ENCODE assay signal across 6 cellular contexts in the genomic region with DNA sequence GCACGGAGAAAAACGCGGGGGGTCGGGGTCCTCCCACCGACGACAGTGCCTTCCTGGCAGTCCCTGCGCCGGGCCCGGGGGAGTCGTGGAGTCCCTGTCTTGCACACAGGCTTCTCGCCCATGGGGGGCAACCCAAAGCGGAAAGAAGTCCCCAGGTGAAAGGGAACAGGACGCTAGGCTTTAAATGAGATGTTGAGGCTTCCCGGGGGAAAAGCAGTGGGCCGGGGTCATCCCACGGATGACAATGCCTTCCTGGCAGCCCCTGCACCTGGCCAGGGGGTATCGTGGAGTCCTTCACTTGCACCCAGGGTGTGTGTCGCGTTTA.
"Had no signal": no experiment of that assay in that cellular context is flagged by ENCODE, and none has a peak within 500 bp of the region (broad histone marks: within the 10 kb centered on the region; RNA-seq: fewer than 3 reads in every experiment).

No MANE protein-coding gene starts in this region.

- ATAC-seq: K562 had no signal

- H3K4me3 ChIP-seq: GM23248, K562 had no signal

- DNase-seq: GM23248, GOT3, H9, HCEC 1CT, KG1 had no signal
